Comparison of ENCODE assay signal across 1 cellular context in genomic region chr2:43070676-43071491, GRCh38.
TF ChIP-seq lines count a peak whose summit lies in the region.

No MANE protein-coding gene starts in this region.

TF ChIP-seq in K562, 482 proteins besides CTCF, POLR2A, EP300 and RAD21 (continued from another document):
- TF ChIP-seq HOMEZ (CRISPR knock-in tag; IDR thresholded peaks at IDR 0.05) (no peak), WHSC1 (IDR thresholded peaks at IDR 0.05; ENCODE audit: low read length) (no peak), BCL6 (CRISPR knock-in tag; IDR thresholded peaks at IDR 0.05) (no peak), E4F1 (CRISPR knock-in tag; IDR thresholded peaks at IDR 0.05; ENCODE audit: borderline replicate concordance) (no peak), MAFK (IDR thresholded peaks at IDR 0.05; ENCODE audit: low read length) (no peak)
TF ChIP-seq in K562: peak in this region for 0.
